Comparison of ENCODE assay signal across 8 cellular contexts in the genomic region with DNA sequence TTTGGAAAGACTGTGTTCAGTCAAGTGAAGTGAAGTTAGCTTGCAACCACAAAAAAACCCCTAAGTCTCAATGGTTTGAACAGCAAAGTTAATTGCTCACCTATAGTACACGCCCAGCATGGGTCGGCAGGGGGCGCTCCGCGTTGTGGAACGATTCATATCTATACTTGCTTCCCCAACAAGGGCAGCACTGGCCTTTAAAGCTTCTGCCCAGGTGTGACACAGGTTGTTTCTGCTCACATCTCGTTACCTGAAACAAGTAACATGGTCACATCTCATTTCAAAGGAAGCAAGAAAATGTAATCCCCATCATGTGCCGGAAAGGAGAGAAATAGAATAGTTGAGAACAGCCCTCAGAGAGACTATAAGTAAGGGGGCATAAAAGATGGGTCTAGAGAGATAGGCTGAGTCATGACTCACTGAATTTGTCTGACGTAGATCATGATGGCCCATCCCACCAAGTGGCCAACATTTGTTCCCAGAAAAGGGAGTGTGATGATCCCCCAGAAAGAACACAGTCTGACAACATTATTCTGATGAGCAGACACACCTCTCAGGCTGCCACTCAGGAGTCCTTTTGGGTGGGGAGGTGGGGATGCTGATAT. TPM values are rescaled to one million over a fixed set of nuclear protein-coding genes. Genes with fewer than 3 reads are reported as not detected.
A peak's percentile ranks its signal among the peaks of the same experiment; 100 is the strongest.
DNase-seq lines count a peak whose midpoint lies in the region; ATAC-seq and TF ChIP-seq lines count a peak whose summit lies in the region.

No MANE protein-coding gene starts in this region.

- H3K27me3 ChIP-seq in lung (ENCODE audit: control insufficient read depth, insufficient read depth), result no peaks in the 10 kb centered on the region

- H3K9me3 ChIP-seq in lung (ENCODE audit: control insufficient read depth in 2 of 2, insufficient read depth in 1 of 2, low read length in 1 of 2), result no peaks in the 10 kb centered on the region

- 18 to 20% methylated on average over 9 of the region's 9 CpGs for WGBS in lung, 2 donors

- no peaks in the 10 kb centered on the region for H3K36me3 ChIP-seq in lung (ENCODE audit: control insufficient read depth in 2 of 2, insufficient read depth in 2 of 2, low read length in 2 of 2)

- H3K4me1 ChIP-seq in lung (ENCODE audit: control insufficient read depth in 2 of 2, insufficient read depth in 2 of 2, low read length in 2 of 2), result no peaks in the 10 kb centered on the region

- peak; percentile 66 for TF ChIP-seq CTCF in lung (IDR thresholded peaks at IDR 0.05; ENCODE audit: control extremely low read depth, extremely low read depth)

- no peak overlapping the region for H3K27ac ChIP-seq in lung (ENCODE audit: low read depth in 1 of 2, low read length in 1 of 2)

- no peak overlapping the region for H3K4me3 ChIP-seq in lung

- ATAC-seq in HG02798 (IDR thresholded peaks at IDR 0.05; ENCODE audit: poor library complexity, unreplicated experiment), result peak; percentile 53
- ATAC-seq in lung (ENCODE audit: insufficient read depth, low FRiP score), result peak; percentile 65
- ATAC-seq in GM19455 (IDR thresholded peaks at IDR 0.05; ENCODE audit: unreplicated experiment), result no peak

- DNase-seq in CD1c-positive myeloid dendritic cell (ENCODE audit: extremely low spot score), result peak; percentile 80
- peak; percentile 16 for DNase-seq in NCI-H524 treated with DMSO at 0.1 percent for 48 hours (lab: John Stamatoyannopoulos, UW)
- DNase-seq in activated CD4-positive, alpha-beta T cell treated with anti-CD3 and anti-CD28 coated beads, Interleukin-2, amount 50 U/mL, for 24 hours (ENCODE audit: low read depth in 1 of 2, low spot score in 1 of 2), result peak; percentile 64 to 77
- peak; percentile 77 for DNase-seq in dermis blood vessel endothelial cell
- DNase-seq in lung (ENCODE audit: low spot score), result peak; percentile 84
- peak; percentile 76 for DNase-seq in stimulated activated CD8-positive, alpha-beta memory T cell treated with anti-CD3 and anti-CD28 coated beads, Interleukin-15, amount 100 ng/mL, for 24 hours (ENCODE audit: low read depth)

RNA-seq across cellular contexts. Expression of a gene that starts 29.0 kb away (rescaled TPM):
- total RNA-seq in dermis blood vessel endothelial cell, result not detected in 2 replicates
- total RNA-seq in lung, result 1 to 10 TPM in 1 of 2 donors, under 1 TPM in 1; 0.67 to 1.3 TPM
- polyA plus RNA-seq in lung, result under 1 TPM; 0.14 TPM

RNA-seq across cellular contexts. Expression of a gene that starts 47.7 kb away (rescaled TPM):
- total RNA-seq in dermis blood vessel endothelial cell (not detected in 2 replicates), lung (not detected)
- polyA plus RNA-seq in lung, result not detected

Comparison
In these comparisons a context has a peak if more than half of its experiments do, and no peak if none do; other contexts are left out.
1. DNase-seq: peak in every context shown above with its lines; median percentile 84 in lung; 80 in CD1c-positive myeloid dendritic cell; 77 in dermis blood vessel endothelial cell; 76 in stimulated activated CD8-positive, alpha-beta memory T cell treated with anti-CD3 and anti-CD28 coated beads, Interleukin-15, amount 100 ng/mL, for 24 hours; 70 in activated CD4-positive, alpha-beta T cell treated with anti-CD3 and anti-CD28 coated beads, Interleukin-2, amount 50 U/mL, for 24 hours; 16 in NCI-H524 treated with DMSO at 0.1 percent for 48 hours.